In genomic region chr7:146242661-146243060, GRCh38 we compare ENCODE assay signal across 2 cellular contexts.
TF ChIP-seq lines count a peak whose summit lies in the region.

No MANE protein-coding gene starts in this region.

TF ChIP-seq in HepG2, 621 proteins besides CTCF, POLR2A, EP300 and RAD21:
- TF ChIP-seq LBX2 (CRISPR knock-in tag; IDR thresholded peaks at IDR 0.05; ENCODE audit: borderline replicate concordance) (no peak), MEIS2 (CRISPR knock-in tag; IDR thresholded peaks at IDR 0.05) (no peak), ZSCAN21 (CRISPR knock-in tag; IDR thresholded peaks at IDR 0.05; ENCODE audit: borderline replicate concordance) (no peak), GTF3A (CRISPR knock-in tag; conservative IDR thresholded peaks at IDR 0.05) (no peak), ZNF619 (CRISPR knock-in tag; IDR thresholded peaks at IDR 0.05) (no peak), TFDP1 (CRISPR knock-in tag; IDR thresholded peaks at IDR 0.05; ENCODE audit: borderline replicate concordance) (no peak), ATF7 (IDR thresholded peaks at IDR 0.05) (peak; percentile 84), ATF7 (CRISPR knock-in tag; IDR thresholded peaks at IDR 0.05) (no peak)
TF ChIP-seq in HepG2: peak in this region for 1.

TF ChIP-seq in H1, 55 proteins besides CTCF, POLR2A, EP300 and RAD21:
- TF ChIP-seq HDAC6 (IDR thresholded peaks at IDR 0.05; ENCODE audit: low read depth, low read length) (no peak), SP4 (IDR thresholded peaks at IDR 0.05; ENCODE audit: low read length) (no peak), NANOG (IDR thresholded peaks at IDR 0.05; ENCODE audit: insufficient read depth, low read depth, low read length, poor library complexity, severe bottlenecking) (no peak), RNF2 (IDR thresholded peaks at IDR 0.05; ENCODE audit: borderline replicate concordance, low read depth, low read length, missing control alignments, poor library complexity, severe bottlenecking) (no peak), SRF (IDR thresholded peaks at IDR 0.05; ENCODE audit: low read depth, low read length) (no peak), SIX5 (IDR thresholded peaks at IDR 0.05; ENCODE audit: low read depth, low read length) (no peak), SUZ12 (IDR thresholded peaks at IDR 0.05; ENCODE audit: low read length) (no peak), KDM1A (IDR thresholded peaks at IDR 0.05; ENCODE audit: borderline replicate concordance, low read length) (no peak), CBX5 (IDR thresholded peaks at IDR 0.05; ENCODE audit: low read depth, low read length) (no peak), SP2 (IDR thresholded peaks at IDR 0.05; ENCODE audit: low read length) (no peak), CHD1 (IDR thresholded peaks at IDR 0.05; ENCODE audit: low read depth, low read length) (no peak), EGR1 (IDR thresholded peaks at IDR 0.05; ENCODE audit: borderline replicate concordance, low read depth, low read length) (no peak), JUND (IDR thresholded peaks at IDR 0.05; ENCODE audit: low read length) (no peak), GABPA (IDR thresholded peaks at IDR 0.05; ENCODE audit: borderline replicate concordance, insufficient read depth, low read length) (no peak), KDM4A (IDR thresholded peaks at IDR 0.05; ENCODE audit: low read depth, low read length, severe bottlenecking) (no peak), BCL11A (IDR thresholded peaks at IDR 0.05; ENCODE audit: low read depth in 2 of 2, low read length in 2 of 2) (no peak), POU5F1 (IDR thresholded peaks at IDR 0.05; ENCODE audit: low read depth, low read length) (no peak), SAP30 (IDR thresholded peaks at IDR 0.05; ENCODE audit: insufficient read depth, insufficient replicate concordance, low read length) (no peak), TCF12 (IDR thresholded peaks at IDR 0.05; ENCODE audit: low read depth, low read length) (no peak)
